In the genomic region with DNA sequence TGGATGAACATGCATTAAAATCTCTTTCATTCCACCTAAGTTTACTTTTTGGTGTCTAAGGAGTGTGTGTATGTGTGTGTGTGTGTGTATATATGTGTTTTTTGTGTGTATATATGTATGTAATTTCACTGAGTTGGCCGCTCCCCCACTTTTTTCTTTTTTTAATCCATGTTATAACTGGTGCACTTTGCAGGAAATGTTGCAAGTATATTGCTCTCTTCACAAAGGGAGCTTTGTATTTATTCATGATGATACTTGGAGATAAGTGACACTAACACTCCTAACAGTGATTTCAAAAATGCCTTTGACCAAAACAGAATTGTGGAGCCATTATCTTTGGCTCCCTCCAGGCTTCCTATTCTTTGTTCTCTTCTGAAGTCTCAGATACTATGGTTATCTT, we compare ENCODE assay signal across 15 cellular contexts.
A peak's percentile ranks its signal among the peaks of the same experiment; 100 is the strongest.
DNase-seq lines count a peak whose midpoint lies in the region; ATAC-seq and TF ChIP-seq lines count a peak whose summit lies in the region.
"Had no signal": no experiment of that assay in that cellular context is flagged by ENCODE, and none has a peak within 500 bp of the region (broad histone marks: within the 10 kb centered on the region; RNA-seq: fewer than 3 reads in every experiment).

No MANE protein-coding gene starts in this region.

- no peak for TF ChIP-seq RAD21 in SK-N-SH (IDR thresholded peaks at IDR 0.05; ENCODE audit: low read length)

- peaks cover 96% of the 10 kb centered on the region for H3K79me2 ChIP-seq in SK-N-SH (ENCODE audit: insufficient read depth)

- TF ChIP-seq CTCF in SK-N-SH (IDR thresholded peaks at IDR 0.05) (no peak), adrenal gland (IDR thresholded peaks at IDR 0.05) (no peak), stomach (IDR thresholded peaks at IDR 0.05) (no peak)

- peak overlapping the region in 1 of 2 experiments; percentile 96; a peak in 2 of 4 replicates for H3K27ac ChIP-seq in SK-N-SH (ENCODE audit: low read depth in 2 of 2, low read length in 1 of 2)
- H3K27ac ChIP-seq in adrenal gland: peak overlapping the region in 3 of 5 donors; percentile 10 to 87 (median 84)
- H3K27ac ChIP-seq in stomach: peak overlapping the region in 3 of 5 donors; percentile 77 to 87 (median 78)
- H3K27ac ChIP-seq: prostate gland, RWPE1, WERI-Rb-1 had no signal

- H3K4me2 ChIP-seq in SK-N-SH: 0 out of 2 replicates have a peak overlapping the region, but pooled peaks have one; percentile 2

- peaks cover 50% of the 10 kb centered on the region for H3F3A ChIP-seq in SK-N-SH (replicated peaks; ENCODE audit: insufficient read depth)

- H3K27me3 ChIP-seq in SK-N-SH (ENCODE audit: insufficient read depth): no peaks in the 10 kb centered on the region
- H3K27me3 ChIP-seq in adrenal gland: no peaks in the 10 kb centered on the region
- H3K27me3 ChIP-seq in stomach: no peaks in the 10 kb centered on the region

- H3K36me3 ChIP-seq in SK-N-SH (replicated peaks in 1 of 2; ENCODE audit: control insufficient read depth in 1 of 2, insufficient read depth in 2 of 2, low read length in 1 of 2) (peaks cover 0 to 21% of the 10 kb centered on the region in 2 experiments), adrenal gland (replicated peaks in 1 of 2) (peaks cover 0 to 6% of the 10 kb centered on the region in 2 donors), stomach (peaks cover 0 to 4% (median 0%) of the 10 kb centered on the region in 4 donors)
- H3K36me3 ChIP-seq: prostate gland, WERI-Rb-1 had no signal

- no peak for ATAC-seq in SK-N-SH treated with all-trans-retinoic acid at 6 μM for 48 hours
- peak; percentile 60 for ATAC-seq in left colon
- no peak for ATAC-seq in GM21723 (IDR thresholded peaks at IDR 0.05; ENCODE audit: unreplicated experiment)

- H2AFZ ChIP-seq in SK-N-SH (ENCODE audit: low read depth): no peak overlapping the region

- TF ChIP-seq POLR2A in adrenal gland (IDR thresholded peaks at IDR 0.05): no peak
- no peak for TF ChIP-seq POLR2A in stomach (IDR thresholded peaks at IDR 0.05)

- no peak for DNase-seq in SK-N-SH
- no peak for DNase-seq in adrenal gland
- no peak for DNase-seq in left colon
- no peak for DNase-seq in stomach
- DNase-seq in NCI-H1092 (lab: John Stamatoyannopoulos, UW): no peak
- DNase-seq in GOT3 (lab: John Stamatoyannopoulos, UW): no peak
- DNase-seq: central memory CD4-positive, alpha-beta T cell; DMS79 treated with DMSO at 0.1 percent for 48 hours; stimulated activated CD4-positive, alpha-beta T cell treated with anti-CD3 and anti-CD28 coated beads, Interleukin-4, amount 100 ng/mL, for 4 hours; substantia nigra; WERI-Rb-1 had no signal

- no peaks in the 10 kb centered on the region for H3K9me2 ChIP-seq in SK-N-SH

- H3K4me1 ChIP-seq in SK-N-SH (ENCODE audit: control insufficient read depth in 1 of 2, insufficient read depth in 2 of 2, low read depth in 1 of 2, low read length in 1 of 2) (peaks cover 34 to 70% of the 10 kb centered on the region in 2 experiments), adrenal gland (replicated peaks in 1 of 2) (peaks cover 40 to 85% of the 10 kb centered on the region in 2 donors), stomach (peaks cover 48 to 100% (median 78%) of the 10 kb centered on the region in 4 donors)

- CTCF ChIA-PET in SK-N-SH (lab: Yijun Ruan, JAX): interaction anchor here (0.6 kb wide), 1 partner anchor 217 kb away, joined by 3 read pairs; no protein-coding TSS in a partner anchor

- intact Hi-C loops in adrenal gland (cut with DNase I): no loop called here
- intact Hi-C loops in left colon (cut with DNase I, micrococcal nuclease): no loop called here
- intact Hi-C loops in stomach (cut with DNase I; ENCODE audit: low total_unique reads): no loop called here

- H3K4me3 ChIP-seq in SK-N-SH (ENCODE audit: low read depth in 2 of 2, low read length in 1 of 2): no peak overlapping the region
- H3K4me3 ChIP-seq in adrenal gland: no peak overlapping the region
- H3K4me3 ChIP-seq in stomach: no peak overlapping the region
- H3K4me3 ChIP-seq: prostate gland had no signal

- H4K20me1 ChIP-seq in SK-N-SH (ENCODE audit: insufficient read depth): no peaks in the 10 kb centered on the region

- POLR2A ChIA-PET in SK-N-SH (lab: Yijun Ruan, JAX): no interaction called here

- WGBS in SK-N-SH (ENCODE audit: low lambda C conversion rate): 100% methylated on average over 1 of the region's 1 CpG
- WGBS in adrenal gland, 4 donors: 90 to 93% (median 91%) methylated on average over 1 of the region's 1 CpG
- WGBS in stomach, 5 donors: 84 to 100% (median 93%) methylated on average over 1 of the region's 1 CpG

- no peak for TF ChIP-seq EP300 in SK-N-SH (IDR thresholded peaks at IDR 0.05; ENCODE audit: borderline replicate concordance in 1 of 2, low read depth in 1 of 2, low read length in 1 of 2)
- no peak for TF ChIP-seq EP300 in stomach (IDR thresholded peaks at IDR 0.05)

- H3K9me3 ChIP-seq in SK-N-SH: no peaks in the 10 kb centered on the region
- H3K9me3 ChIP-seq in adrenal gland (replicated peaks in 1 of 3): no peaks in the 10 kb centered on the region
- no peaks in the 10 kb centered on the region for H3K9me3 ChIP-seq in stomach
- H3K9me3 ChIP-seq: prostate gland had no signal

- H3K9ac ChIP-seq in SK-N-SH: 0 out of 2 replicates have a peak overlapping the region, but pooled peaks have one; percentile 0

TF ChIP-seq in SK-N-SH, 30 proteins besides CTCF, POLR2A, EP300 and RAD21 (continues in another document):
- TF ChIP-seq TCF12 (IDR thresholded peaks at IDR 0.05) (no peak), CHD2 (IDR thresholded peaks at IDR 0.05; ENCODE audit: low read length, partially characterized antibody) (no peak), FOXJ3 (CRISPR knock-in tag; IDR thresholded peaks at IDR 0.05) (no peak), RCOR1 (IDR thresholded peaks at IDR 0.05; ENCODE audit: low read length) (no peak), GATA2 (CRISPR knock-in tag; IDR thresholded peaks at IDR 0.05) (no peak), POLR2AphosphoS5 (IDR thresholded peaks at IDR 0.05; ENCODE audit: low read depth, low read length) (no peak), JUND (IDR thresholded peaks at IDR 0.05) (no peak), EZH2phosphoT487 (IDR thresholded peaks at IDR 0.05; ENCODE audit: borderline replicate concordance, low read depth) (no peak), SMC3 (IDR thresholded peaks at IDR 0.05; ENCODE audit: low read depth, low read length) (no peak), TAF1 (IDR thresholded peaks at IDR 0.05; ENCODE audit: borderline replicate concordance, low read depth, low read length) (no peak)
- TF ChIP-seq, protein P1, sequence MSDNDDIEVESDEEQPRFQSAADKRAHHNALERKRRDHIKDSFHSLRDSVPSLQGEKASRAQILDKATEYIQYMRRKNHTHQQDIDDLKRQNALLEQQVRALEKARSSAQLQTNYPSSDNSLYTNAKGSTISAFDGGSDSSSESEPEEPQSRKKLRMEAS (IDR thresholded peaks at IDR 0.05; ENCODE audit: low read depth): no peak
- TF ChIP-seq, protein P2, sequence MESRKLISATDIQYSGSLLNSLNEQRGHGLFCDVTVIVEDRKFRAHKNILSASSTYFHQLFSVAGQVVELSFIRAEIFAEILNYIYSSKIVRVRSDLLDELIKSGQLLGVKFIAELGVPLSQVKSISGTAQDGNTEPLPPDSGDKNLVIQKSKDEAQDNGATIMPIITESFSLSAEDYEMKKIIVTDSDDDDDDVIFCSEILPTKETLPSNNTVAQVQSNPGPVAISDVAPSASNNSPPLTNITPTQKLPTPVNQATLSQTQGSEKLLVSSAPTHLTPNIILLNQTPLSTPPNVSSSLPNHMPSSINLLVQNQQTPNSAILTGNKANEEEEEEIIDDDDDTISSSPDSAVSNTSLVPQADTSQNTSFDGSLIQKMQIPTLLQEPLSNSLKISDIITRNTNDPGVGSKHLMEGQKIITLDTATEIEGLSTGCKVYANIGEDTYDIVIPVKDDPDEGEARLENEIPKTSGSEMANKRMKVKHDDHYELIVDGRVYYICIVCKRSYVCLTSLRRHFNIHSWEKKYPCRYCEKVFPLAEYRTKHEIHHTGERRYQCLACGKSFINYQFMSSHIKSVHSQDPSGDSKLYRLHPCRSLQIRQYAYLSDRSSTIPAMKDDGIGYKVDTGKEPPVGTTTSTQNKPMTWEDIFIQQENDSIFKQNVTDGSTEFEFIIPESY (IDR thresholded peaks at IDR 0.05; ENCODE audit: borderline replicate concordance, low read depth): no peak

TF ChIP-seq in SK-N-SH treated with all-trans-retinoic acid at 6 μM for 48 hours, 23 proteins besides CTCF, POLR2A, EP300 and RAD21 (continues in another document):
- TF ChIP-seq, protein P3, sequence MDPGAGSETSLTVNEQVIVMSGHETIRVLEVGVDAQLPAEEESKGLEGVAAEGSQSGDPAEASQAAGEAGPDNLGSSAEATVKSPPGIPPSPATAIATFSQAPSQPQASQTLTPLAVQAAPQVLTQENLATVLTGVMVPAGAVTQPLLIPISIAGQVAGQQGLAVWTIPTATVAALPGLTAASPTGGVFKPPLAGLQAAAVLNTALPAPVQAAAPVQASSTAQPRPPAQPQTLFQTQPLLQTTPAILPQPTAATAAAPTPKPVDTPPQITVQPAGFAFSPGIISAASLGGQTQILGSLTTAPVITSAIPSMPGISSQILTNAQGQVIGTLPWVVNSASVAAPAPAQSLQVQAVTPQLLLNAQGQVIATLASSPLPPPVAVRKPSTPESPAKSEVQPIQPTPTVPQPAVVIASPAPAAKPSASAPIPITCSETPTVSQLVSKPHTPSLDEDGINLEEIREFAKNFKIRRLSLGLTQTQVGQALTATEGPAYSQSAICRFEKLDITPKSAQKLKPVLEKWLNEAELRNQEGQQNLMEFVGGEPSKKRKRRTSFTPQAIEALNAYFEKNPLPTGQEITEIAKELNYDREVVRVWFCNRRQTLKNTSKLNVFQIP (CRISPR knock-in tag; IDR thresholded peaks at IDR 0.05; ENCODE audit: borderline replicate concordance, low read depth): no peak
- TF ChIP-seq ZFP30 (CRISPR knock-in tag; IDR thresholded peaks at IDR 0.05) (no peak), ZNF565 (CRISPR knock-in tag; conservative IDR thresholded peaks at IDR 0.05; ENCODE audit: low read depth) (no peak), SNAI2 (CRISPR knock-in tag; IDR thresholded peaks at IDR 0.05) (no peak), GLIS3 (CRISPR knock-in tag; IDR thresholded peaks at IDR 0.05) (no peak)
- TF ChIP-seq, protein P4, sequence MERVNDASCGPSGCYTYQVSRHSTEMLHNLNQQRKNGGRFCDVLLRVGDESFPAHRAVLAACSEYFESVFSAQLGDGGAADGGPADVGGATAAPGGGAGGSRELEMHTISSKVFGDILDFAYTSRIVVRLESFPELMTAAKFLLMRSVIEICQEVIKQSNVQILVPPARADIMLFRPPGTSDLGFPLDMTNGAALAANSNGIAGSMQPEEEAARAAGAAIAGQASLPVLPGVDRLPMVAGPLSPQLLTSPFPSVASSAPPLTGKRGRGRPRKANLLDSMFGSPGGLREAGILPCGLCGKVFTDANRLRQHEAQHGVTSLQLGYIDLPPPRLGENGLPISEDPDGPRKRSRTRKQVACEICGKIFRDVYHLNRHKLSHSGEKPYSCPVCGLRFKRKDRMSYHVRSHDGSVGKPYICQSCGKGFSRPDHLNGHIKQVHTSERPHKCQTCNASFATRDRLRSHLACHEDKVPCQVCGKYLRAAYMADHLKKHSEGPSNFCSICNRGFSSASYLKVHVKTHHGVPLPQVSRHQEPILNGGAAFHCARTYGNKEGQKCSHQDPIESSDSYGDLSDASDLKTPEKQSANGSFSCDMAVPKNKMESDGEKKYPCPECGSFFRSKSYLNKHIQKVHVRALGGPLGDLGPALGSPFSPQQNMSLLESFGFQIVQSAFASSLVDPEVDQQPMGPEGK (CRISPR knock-in tag; IDR thresholded peaks at IDR 0.05; ENCODE audit: borderline replicate concordance): no peak
